In genomic region chr2:224485081-224486014, GRCh38 we compare ENCODE assay signal across 8 cellular contexts.
DNase-seq lines count a peak whose midpoint lies in the region; ATAC-seq and TF ChIP-seq lines count a peak whose summit lies in the region.
"Not testable (repeated sequence)": the region's sequence is repeated elsewhere in the genome, so short reads cannot be mapped to it uniquely, and the experiment has no call there.

No MANE protein-coding gene starts in this region.

- H3K27ac ChIP-seq in AG04450 (ENCODE audit: low read depth, low read length): peak overlapping the region; percentile 84
- H3K27ac ChIP-seq in GM23338 (ENCODE audit: low read depth): peak overlapping the region; percentile 87
- H3K27ac ChIP-seq in mesenchymal stem cell (ENCODE audit: low read length, poor library complexity, severe bottlenecking): peak overlapping the region; percentile 95
- peak overlapping the region; percentile 11 for H3K27ac ChIP-seq in skeletal muscle tissue (ENCODE audit: low read depth, low read length)

- not testable (repeated sequence) for H4K20me1 ChIP-seq in GM23338 (replicated peaks; ENCODE audit: insufficient read depth)

- H3F3A ChIP-seq in GM23338 (replicated peaks; ENCODE audit: low read depth): not testable (repeated sequence)

- 46% methylated on average over 18 of the region's 18 CpGs for WGBS in mesenchymal stem cell

- peaks cover 44% of the 10 kb centered on the region for H3K79me2 ChIP-seq in GM23338 (replicated peaks; ENCODE audit: insufficient read depth)

- peak; percentile 97 for ATAC-seq in GM23338
- not testable (repeated sequence) for ATAC-seq in left cardiac atrium

- H3K9me3 Mint-ChIP-seq in GM23338: peaks cover 12% of the 10 kb centered on the region; the same call in 2 of the 3 replicates

- intact Hi-C loops in left cardiac atrium (cut with DNase I): not testable (repeated sequence)

- not testable (repeated sequence) for H3K4me3 Mint-ChIP-seq in GM23338

- peaks cover 39% of the 10 kb centered on the region for H3K4me1 Mint-ChIP-seq in GM23338

- CTCF ChIA-PET in AG04450 (lab: Charles Lee): interaction anchor here (0.6 to 1.4 kb wide), 2 partner anchors 127 to 157 kb away, joined by 3 read pairs; no protein-coding TSS in a partner anchor

- H4K91ac ChIP-seq in mesenchymal stem cell (ENCODE audit: low read length): peak overlapping the region; percentile 98

- not testable (repeated sequence) for H3K27me3 Mint-ChIP-seq in GM23338 (ENCODE audit: insufficient read depth, low read depth, poor library complexity)

- not testable (repeated sequence) for H3K9me3 ChIP-seq in AG04450 (ENCODE audit: control insufficient read depth, insufficient read depth, low read length); mesenchymal stem cell (ENCODE audit: control insufficient read depth, low read length); skeletal muscle tissue (ENCODE audit: control insufficient read depth in 3 of 3, low read length in 3 of 3)

- not testable (repeated sequence) for H3K9me2 ChIP-seq in GM23338 (ENCODE audit: insufficient read depth)

- H2AK5ac ChIP-seq in mesenchymal stem cell (ENCODE audit: low read length, severe bottlenecking): peak overlapping the region; percentile 99

- not testable (repeated sequence) for H2AFZ ChIP-seq in GM23338; mesenchymal stem cell (ENCODE audit: low read depth, low read length)

- not testable (repeated sequence) for H3K23ac ChIP-seq in mesenchymal stem cell (ENCODE audit: low read length in 2 of 2)

- H3K36me3 Mint-ChIP-seq in GM23338 (ENCODE audit: low read depth): peaks cover 50% of the 10 kb centered on the region

- H3K27ac Mint-ChIP-seq in GM23338: peak overlapping the region; percentile 84

- peak overlapping the region; percentile 96 for H2BK5ac ChIP-seq in mesenchymal stem cell (ENCODE audit: low read depth, low read length, poor library complexity, severe bottlenecking)

- peak overlapping the region; percentile 95 for H2BK12ac ChIP-seq in mesenchymal stem cell (ENCODE audit: low read length in 2 of 2)

- POLR2A ChIA-PET in AG04450 (lab: Yijun Ruan, JAX): interaction anchor here (0.9 kb wide), 1 partner anchor 100 kb away, joined by 4 read pairs; the partner anchor contains the start of gene CUL3

- H3K4me1 ChIP-seq in GM23338 (ENCODE audit: insufficient read depth) (peaks cover 14% of the 10 kb centered on the region; the same call in 1 of the 2 replicates), skeletal muscle tissue (ENCODE audit: control insufficient read depth in 3 of 3, insufficient read depth in 3 of 3, low read length in 3 of 3) (peaks cover 0 to 12% (median 9%) of the 10 kb centered on the region in 3 donors)
- H3K4me1 ChIP-seq in mesenchymal stem cell (ENCODE audit: control insufficient read depth, insufficient read depth, low read depth, low read length): not testable (repeated sequence)

- not testable (repeated sequence) for H3K4me3 ChIP-seq in AG04450 (ENCODE audit: low read depth, low read length); choroid plexus epithelial cell (ENCODE audit: low read depth, low read length); skeletal muscle tissue (ENCODE audit: low read length in 3 of 3)
- H3K4me3 ChIP-seq in GM23338 (peak overlapping the region; percentile 27; the same call in 1 of the 2 replicates), mesenchymal stem cell (ENCODE audit: insufficient read depth in 1 of 2, low read depth in 1 of 2, low read length in 2 of 2) (peak overlapping the region in 1 of 2 experiments; percentile 6)

- not testable (repeated sequence) for H3K9ac ChIP-seq in mesenchymal stem cell (ENCODE audit: low read length); skeletal muscle tissue (ENCODE audit: low read depth in 1 of 3, low read length in 3 of 3)

- H3K27me3 ChIP-seq in AG04450 (ENCODE audit: control insufficient read depth, insufficient read depth, low read length); GM23338 (ENCODE audit: insufficient read depth); mesenchymal stem cell (ENCODE audit: control insufficient read depth in 1 of 2, insufficient read depth in 1 of 2, low read length in 2 of 2); skeletal muscle tissue (ENCODE audit: control insufficient read depth in 3 of 3, insufficient read depth in 3 of 3, low read length in 3 of 3): not testable (repeated sequence)

- not testable (repeated sequence) for H3K36me3 ChIP-seq in GM23338 (ENCODE audit: insufficient read depth); skeletal muscle tissue (ENCODE audit: control insufficient read depth in 3 of 3, insufficient read depth in 3 of 3, low read length in 3 of 3)
- peaks cover 10 to 52% of the 10 kb centered on the region in 2 experiments for H3K36me3 ChIP-seq in mesenchymal stem cell (ENCODE audit: control insufficient read depth in 1 of 2, insufficient read depth in 2 of 2, low read depth in 1 of 2, low read length in 2 of 2)

- DNase-seq in AG04450 (ENCODE audit: low read depth, low spot score) (peak; percentile 84), GM23338 (ENCODE audit: low spot score) (peak; percentile 87), NCI-H2107 (lab: John Stamatoyannopoulos, UW) (peak; percentile 69), SW480 (ENCODE audit: low spot score) (peak; percentile 86), choroid plexus epithelial cell (ENCODE audit: low read depth) (peak; percentile 97), left cardiac atrium (peak; percentile 30), mesenchymal stem cell (peak; percentile 97)

- H2BK120ac ChIP-seq in mesenchymal stem cell (ENCODE audit: low read depth, low read length): peak overlapping the region; percentile 89

- peak overlapping the region; percentile 69 for H3K4me2 ChIP-seq in GM23338
- peak overlapping the region; percentile 53 for H3K4me2 ChIP-seq in mesenchymal stem cell (ENCODE audit: low read length, poor library complexity, severe bottlenecking)

- peak overlapping the region; percentile 67 for H2BK15ac ChIP-seq in mesenchymal stem cell (ENCODE audit: low read depth, poor library complexity, severe bottlenecking)

- H3K18ac ChIP-seq in mesenchymal stem cell (ENCODE audit: low read depth in 1 of 2, low read length in 2 of 2): peak overlapping the region; percentile 91

- H3K14ac ChIP-seq in mesenchymal stem cell (ENCODE audit: low read length in 2 of 2): peak overlapping the region in 1 of 2 experiments; percentile 79

- peak overlapping the region; percentile 93 for H4K8ac ChIP-seq in mesenchymal stem cell (ENCODE audit: low read length)

- H3K79me1 ChIP-seq in mesenchymal stem cell (replicated peaks; ENCODE audit: low read length, poor library complexity, severe bottlenecking): not testable (repeated sequence)

- peak overlapping the region; percentile 92 to 98 for H3K4ac ChIP-seq in mesenchymal stem cell (ENCODE audit: low read depth in 1 of 2, low read length in 2 of 2)

- TF ChIP-seq CTCF in AG04450 (IDR thresholded peaks at IDR 0.05; ENCODE audit: low read depth, low read length); GM23338 (conservative IDR thresholded peaks at IDR 0.05; ENCODE audit: low read depth in 2 of 2); choroid plexus epithelial cell (conservative IDR thresholded peaks at IDR 0.05; ENCODE audit: low read depth, low read length): not testable (repeated sequence)

Comparison
In these comparisons a context has a peak if more than half of its experiments do, and no peak if none do; other contexts are left out.
1. DNase-seq: peak in every context shown above with its lines; median percentile 97 in choroid plexus epithelial cell; 97 in mesenchymal stem cell; 87 in GM23338; 86 in SW480; 84 in AG04450; 69 in NCI-H2107; 30 in left cardiac atrium.
2. H3K27ac ChIP-seq: peak in every context shown above with its lines; median percentile 95 in mesenchymal stem cell; 87 in GM23338; 84 in AG04450; 11 in skeletal muscle tissue.